8 cellular contexts compared by ENCODE assay signal in genomic region chr3:107855710-107856109, GRCh38.
DNase-seq lines count a peak whose midpoint lies in the region; ATAC-seq and TF ChIP-seq lines count a peak whose summit lies in the region.

No MANE protein-coding gene starts in this region.

- peaks cover 3% of the 10 kb centered on the region for H3K4me1 Mint-ChIP-seq in T-helper 2 cell treated with Interferon-gamma antibody and Interleukin-4, amounts not matched to agents 5 μg/mL and 100 μg/mL, for 36 hours (ENCODE audit: low read depth)

- no peak overlapping the region for H3K4me3 Mint-ChIP-seq in T-helper 2 cell treated with Interferon-gamma antibody and Interleukin-4, amounts not matched to agents 5 μg/mL and 100 μg/mL, for 36 hours

- no peaks in the 10 kb centered on the region for H3K36me3 ChIP-seq in right atrium auricular region
- no peaks in the 10 kb centered on the region for H3K36me3 ChIP-seq in upper lobe of right lung

- no peaks in the 10 kb centered on the region for H3K36me3 Mint-ChIP-seq in T-helper 2 cell treated with Interferon-gamma antibody and Interleukin-4, amounts not matched to agents 5 μg/mL and 100 μg/mL, for 36 hours (ENCODE audit: low read depth)

- TF ChIP-seq CTCF in right atrium auricular region (IDR thresholded peaks at IDR 0.05) (no peak), upper lobe of right lung (IDR thresholded peaks at IDR 0.05) (no peak)

- no peak overlapping the region for H3K27ac Mint-ChIP-seq in T-helper 2 cell treated with Interferon-gamma antibody and Interleukin-4, amounts not matched to agents 5 μg/mL and 100 μg/mL, for 36 hours

- ATAC-seq in Right ventricle myocardium superior (ENCODE audit: poor library complexity) (peak; percentile 69), upper lobe of right lung (peak; percentile 88), GM21390 (IDR thresholded peaks at IDR 0.05; ENCODE audit: unreplicated experiment) (no peak)

- intact Hi-C loops in Right ventricle myocardium superior (cut with DNase I) (no loop called here), upper lobe of right lung (cut with DNase I) (no loop called here)

- no peaks in the 10 kb centered on the region for H3K4me1 ChIP-seq in right atrium auricular region
- H3K4me1 ChIP-seq in upper lobe of right lung = no peaks in the 10 kb centered on the region

- peaks cover 5% of the 10 kb centered on the region for H3K27me3 Mint-ChIP-seq in T-helper 2 cell treated with Interferon-gamma antibody and Interleukin-4, amounts not matched to agents 5 μg/mL and 100 μg/mL, for 36 hours (ENCODE audit: low read depth)

- no peaks in the 10 kb centered on the region for H3K9me3 ChIP-seq in right atrium auricular region
- H3K9me3 ChIP-seq in upper lobe of right lung = no peaks in the 10 kb centered on the region

- no peak overlapping the region for H3K4me3 ChIP-seq in right atrium auricular region
- no peak overlapping the region for H3K4me3 ChIP-seq in upper lobe of right lung

- DNase-seq in Right ventricle myocardium superior (no peak), right atrium auricular region (ENCODE audit: low spot score) (no peak), NCI-H1436 treated with DMSO at 0.1 percent for 48 hours (lab: John Stamatoyannopoulos, UW) (peak; percentile 4), dermis blood vessel endothelial cell (peak; percentile 59), upper lobe of right lung (no peak), amniotic stem cell (lab: John Stamatoyannopoulos, UW) (no peak)
- no peak for DNase-seq in T-helper 2 cell treated with Interferon-gamma antibody and Interleukin-4, amounts not matched to agents 5 μg/mL and 100 μg/mL, for 36 hours (ENCODE audit: low spot score)

- no peaks in the 10 kb centered on the region for H3K9me3 Mint-ChIP-seq in T-helper 2 cell treated with Interferon-gamma antibody and Interleukin-4, amounts not matched to agents 5 μg/mL and 100 μg/mL, for 36 hours

- H3K27ac ChIP-seq in right atrium auricular region = no peak overlapping the region
- H3K27ac ChIP-seq in upper lobe of right lung = no peak overlapping the region

- H3K27me3 ChIP-seq in right atrium auricular region (no peaks in the 10 kb centered on the region), upper lobe of right lung (no peaks in the 10 kb centered on the region)

Comparison
In these comparisons a context has a peak if more than half of its experiments do, and no peak if none do; other contexts are left out.
1. DNase-seq: peak in NCI-H1436 treated with DMSO at 0.1 percent for 48 hours (single experiment) and dermis blood vessel endothelial cell (single experiment); none in Right ventricle myocardium superior (single experiment), right atrium auricular region (single experiment), upper lobe of right lung (single experiment), T-helper 2 cell treated with Interferon-gamma antibody and Interleukin-4, amounts not matched to agents 5 μg/mL and 100 μg/mL, for 36 hours (single experiment) and amniotic stem cell (single experiment).